Comparison of ENCODE assay signal across 8 cellular contexts in genomic region chr9:6412572-6413364, GRCh38. TPM values are rescaled to one million over a fixed set of nuclear protein-coding genes. Genes with fewer than 3 reads are reported as not detected.
DNase-seq lines count a peak whose midpoint lies in the region; ATAC-seq and TF ChIP-seq lines count a peak whose summit lies in the region.

TSS of gene UHRF2 (plus strand) at chr9:6413199. CDS start at chr9:6413491, 292 bp downstream.

- H3K9me3 Mint-ChIP-seq in activated CD4-positive, alpha-beta T cell treated with anti-CD3 and anti-CD28 coated beads, Interleukin-2, amount 10 ng/mL, durations not matched to agents 24 days and 14 days = no peaks in the 10 kb centered on the region

- peaks cover 22% of the 10 kb centered on the region for H3K36me3 Mint-ChIP-seq in activated CD4-positive, alpha-beta T cell treated with anti-CD3 and anti-CD28 coated beads, Interleukin-2, amount 10 ng/mL, durations not matched to agents 24 days and 14 days (ENCODE audit: low read depth)

- H3K27ac Mint-ChIP-seq in activated CD4-positive, alpha-beta T cell treated with anti-CD3 and anti-CD28 coated beads, Interleukin-2, amount 10 ng/mL, durations not matched to agents 24 days and 14 days = peak within 1 kb of the TSS; percentile 97

- TF ChIP-seq CTCF in BE2C (IDR thresholded peaks at IDR 0.05; ENCODE audit: low read depth, low read length) = no peak
- TF ChIP-seq CTCF in coronary artery (IDR thresholded peaks at IDR 0.05) = no peak

- H3K9me3 ChIP-seq in BE2C = no peaks in the 10 kb centered on the region; the same call in 1 of the 2 replicates

- H3K27ac ChIP-seq in coronary artery = peak within 1 kb of the TSS; percentile 68 to 80

- H3K4me3 Mint-ChIP-seq in activated CD4-positive, alpha-beta T cell treated with anti-CD3 and anti-CD28 coated beads, Interleukin-2, amount 10 ng/mL, durations not matched to agents 24 days and 14 days = peak within 1 kb of the TSS; percentile 88

- H3K4me1 Mint-ChIP-seq in activated CD4-positive, alpha-beta T cell treated with anti-CD3 and anti-CD28 coated beads, Interleukin-2, amount 10 ng/mL, durations not matched to agents 24 days and 14 days = peaks cover 27% of the 10 kb centered on the region

- peaks cover 4% of the 10 kb centered on the region for H3K27me3 Mint-ChIP-seq in activated CD4-positive, alpha-beta T cell treated with anti-CD3 and anti-CD28 coated beads, Interleukin-2, amount 10 ng/mL, durations not matched to agents 24 days and 14 days

- peaks cover 23% of the 10 kb centered on the region for H3K27me3 ChIP-seq in BE2C

- intact Hi-C loops in activated CD4-positive, alpha-beta T cell treated with anti-CD3 and anti-CD28 coated beads, Interleukin-2, amount 10 ng/mL, durations not matched to agents 24 days and 14 days (cut with micrococcal nuclease) = loop anchor here (1.0 to 10.0 kb wide), 9 partner anchors 17 to 958 kb away; partner anchors contain the start of genes CD274, KDM4C and RIC1

- H3K4me1 ChIP-seq in BE2C = peaks cover 3% of the 10 kb centered on the region; the same call in 1 of the 2 replicates

- peak within 1 kb of the TSS; percentile 99 for H3K4me3 ChIP-seq in BE2C (ENCODE audit: low read depth, low read length)
- peak within 1 kb of the TSS; percentile 93 for H3K4me3 ChIP-seq in coronary artery

- peak; percentile 73 for ATAC-seq in HG03460 (IDR thresholded peaks at IDR 0.05; ENCODE audit: unreplicated experiment)

- DNase-seq in BE2C (peak; percentile 98), GM19240 (ENCODE audit: insufficient read length, low spot score) (peak; percentile 74), NCI-H526 (lab: John Stamatoyannopoulos, UW) (peak; percentile 93 to 98), coronary artery (ENCODE audit: low spot score) (peak; percentile 97), left kidney (ENCODE audit: low read depth, low spot score) (peak; percentile 99)
- DNase-seq in activated CD4-positive, alpha-beta T cell treated with anti-CD3 and anti-CD28 coated beads, Interleukin-2, amount 10 ng/mL, durations not matched to agents 24 days and 14 days = peak; percentile 99
- peak; percentile 100 for DNase-seq in stimulated activated CD4-positive, alpha-beta T cell treated with anti-CD3 and anti-CD28 coated beads, Interleukin-2, amount 100 ng/mL, for 24 hours

- H3K36me3 ChIP-seq in BE2C = peaks cover 5% of the 10 kb centered on the region

RNA-seq across cellular contexts. Expression of gene UHRF2, which starts in this region (rescaled TPM):
- polyA plus RNA-seq in BE2C (2012; ENCODE audit: insufficient read depth, insufficient read length, low read depth) = 15.4 TPM
- total RNA-seq in activated CD4-positive, alpha-beta T cell treated with anti-CD3 and anti-CD28 coated beads, Interleukin-2, amount 10 ng/mL, durations not matched to agents 24 days and 14 days = 61.9 and 71.6 TPM in 2 replicates

Comparison
In these comparisons a context has a peak if more than half of its experiments do, and no peak if none do; other contexts are left out.
1. Peak in every context shown above with its lines: DNase-seq, ATAC-seq, H3K4me3 ChIP-seq and H3K27ac ChIP-seq.